Comparison of ENCODE assay signal across 26 cellular contexts in the genomic region with DNA sequence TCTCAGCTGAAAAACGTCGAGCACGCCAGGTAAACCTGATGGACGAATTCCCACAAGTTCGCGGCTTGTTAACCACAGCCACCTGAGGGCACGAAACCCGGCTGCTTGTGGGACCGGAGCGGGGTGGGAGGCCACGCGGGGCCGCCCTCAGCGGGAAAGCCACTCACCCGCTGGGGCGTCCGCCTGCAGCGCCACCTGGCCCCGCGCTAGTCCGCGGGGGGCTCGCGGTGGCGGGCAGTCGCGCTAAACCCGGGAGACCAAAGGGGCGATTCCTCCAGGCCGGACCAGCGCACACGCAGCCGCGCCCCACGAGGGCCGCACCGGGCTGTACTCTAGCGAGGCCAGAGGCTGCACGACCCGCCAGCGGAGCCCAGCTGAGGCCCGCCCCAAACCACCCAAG. TPM values are rescaled to one million over a fixed set of nuclear protein-coding genes. Genes with fewer than 3 reads are reported as not detected.
A peak's percentile ranks its signal among the peaks of the same experiment; 100 is the strongest.
DNase-seq lines count a peak whose midpoint lies in the region; ATAC-seq, FAIRE-seq and TF ChIP-seq lines count a peak whose summit lies in the region.
"Had no signal": no experiment of that assay in that cellular context is flagged by ENCODE, and none has a peak within 500 bp of the region (broad histone marks: within the 10 kb centered on the region; RNA-seq: fewer than 3 reads in every experiment).

No MANE protein-coding gene starts in this region.

- TF ChIP-seq CTCF in right lobe of liver (IDR thresholded peaks at IDR 0.05) (no peak), HepG2 (CRISPR knock-in tag; IDR thresholded peaks at IDR 0.05) (no peak), epithelial cell of esophagus (IDR thresholded peaks at IDR 0.05; ENCODE audit: insufficient read depth, low read depth, low read length, missing control alignments) (no peak), endodermal cell (conservative IDR thresholded peaks at IDR 0.05) (no peak), prostate gland (IDR thresholded peaks at IDR 0.05) (no peak)

- no peak overlapping the region for H3K18ac ChIP-seq in neuronal stem cell (ENCODE audit: low read length)

- peaks cover 12% of the 10 kb centered on the region for H3K9me3 Mint-ChIP-seq in endodermal cell
- H3K9me3 Mint-ChIP-seq: activated naive CD4-positive, alpha-beta T cell treated with anti-CD3 and anti-CD28 coated beads, Interleukin-2, amount 50 U/mL, for 24 hours had no signal

- TF ChIP-seq RAD21 in HepG2 (CRISPR knock-in tag; IDR thresholded peaks at IDR 0.05): no peak

- ATAC-seq in right lobe of liver: peak in 3 of 4 donors; percentile 38 to 49 (median 42)
- no peak; the same call in 2 of the 3 replicates for ATAC-seq in HepG2
- no peak for ATAC-seq in GM18858 (IDR thresholded peaks at IDR 0.05; ENCODE audit: unreplicated experiment)
- ATAC-seq in HG03521 (IDR thresholded peaks at IDR 0.05; ENCODE audit: unreplicated experiment): no peak
- ATAC-seq: Right ventricle myocardium inferior had no signal

- no peak for FAIRE-seq in HepG2 (lab: Jason Lieb, UNC)

- H3K27ac ChIP-seq in right lobe of liver (no peak overlapping the region), HepG2 (ENCODE audit: extremely low read length, insufficient read depth, low read length) (no peak overlapping the region), neuronal stem cell (replicated peaks; ENCODE audit: low read length) (no peak overlapping the region), endodermal cell (ENCODE audit: low read depth, low read length) (no peak overlapping the region), prostate gland (no peak overlapping the region)
- H3K27ac ChIP-seq: ascending aorta, sigmoid colon had no signal

- H4K8ac ChIP-seq in neuronal stem cell (ENCODE audit: low read depth, low read length): no peak overlapping the region

- peak overlapping the region; percentile 58 for H2BK12ac ChIP-seq in neuronal stem cell (ENCODE audit: low read length)

- no peak overlapping the region for H3K9ac ChIP-seq in HepG2 (ENCODE audit: insufficient read depth, low read depth, low read length)
- no peak overlapping the region for H3K9ac ChIP-seq in neuronal stem cell (ENCODE audit: low read depth, low read length, poor library complexity)
- no peak overlapping the region for H3K9ac ChIP-seq in endodermal cell (ENCODE audit: extremely low read depth, low read length, poor library complexity, severe bottlenecking)

- H3K14ac ChIP-seq in neuronal stem cell (ENCODE audit: low read length): no peak overlapping the region

- no peak overlapping the region for H2AK5ac ChIP-seq in neuronal stem cell (ENCODE audit: low read depth, low read length)

- H3K27me3 Mint-ChIP-seq in endodermal cell (ENCODE audit: insufficient read depth): peaks cover 40% of the 10 kb centered on the region

- no peaks in the 10 kb centered on the region for H3K4me1 Mint-ChIP-seq in endodermal cell
- H3K4me1 Mint-ChIP-seq: activated naive CD4-positive, alpha-beta T cell treated with anti-CD3 and anti-CD28 coated beads, Interleukin-2, amount 50 U/mL, for 24 hours had no signal

- no peak overlapping the region for H3K27ac Mint-ChIP-seq in endodermal cell
- H3K27ac Mint-ChIP-seq: activated naive CD4-positive, alpha-beta T cell treated with anti-CD3 and anti-CD28 coated beads, Interleukin-2, amount 50 U/mL, for 24 hours; IgD-negative memory B cell; nephron had no signal

- H3K36me3 Mint-ChIP-seq in endodermal cell (ENCODE audit: low read depth): no peaks in the 10 kb centered on the region
- H3K36me3 Mint-ChIP-seq: activated naive CD4-positive, alpha-beta T cell treated with anti-CD3 and anti-CD28 coated beads, Interleukin-2, amount 50 U/mL, for 24 hours had no signal

- H3K4me3 ChIP-seq in right lobe of liver (peak overlapping the region in 1 of 3 donors; percentile 14), HepG2 (replicated peaks in 1 of 3; ENCODE audit: insufficient read depth in 1 of 3, low read depth in 2 of 3, low read length in 3 of 3) (no peak overlapping the region), epithelial cell of esophagus (ENCODE audit: low read length) (no peak overlapping the region), neuronal stem cell (ENCODE audit: low read length in 2 of 2) (peak overlapping the region in 1 of 2 donors; percentile 54), endodermal cell (ENCODE audit: low read length) (no peak overlapping the region), prostate gland (no peak overlapping the region)
- H3K4me3 ChIP-seq: ascending aorta, sigmoid colon had no signal

- in situ Hi-C loops in HepG2 (cut with HindIII; ENCODE audit: extremely low pct_ligation_motif_present, low pct_unique_long_range_greater_than_20kb): no loop called here

- DNase-seq in right lobe of liver: no peak
- DNase-seq in HepG2 (ENCODE audit: low spot score): no peak
- DNase-seq in epithelial cell of esophagus (ENCODE audit: low read depth): peak; percentile 21
- no peak for DNase-seq in neuronal stem cell (ENCODE audit: low spot score)
- DNase-seq in endodermal cell: no peak
- DNase-seq in prostate gland (ENCODE audit: low spot score): no peak
- DNase-seq: activated CD4-positive, alpha-beta T cell treated with anti-CD3 and anti-CD28 coated beads, Interleukin-2, amount 50 U/mL, for 4 hours; activated CD4-positive, CD25-positive, alpha-beta regulatory T cell; activated CD8-positive, alpha-beta memory T cell treated with anti-CD3 and anti-CD28 coated beads, Interleukin-2, amount 50 U/mL, for 4 hours; BE2C; DND-41; head of caudate nucleus; NCI-H1417; OCI-M1; sigmoid colon; stimulated activated CD8-positive, alpha-beta memory T cell treated with anti-CD3 and anti-CD28 coated beads, Interleukin-4, amount 100 ng/mL, for 48 hours; SW 1271 had no signal

- TF ChIP-seq EP300 in HepG2 (IDR thresholded peaks at IDR 0.05; ENCODE audit: low read depth in 2 of 2, low read length in 2 of 2): no peak
- TF ChIP-seq EP300 in HepG2 (CRISPR knock-in tag; IDR thresholded peaks at IDR 0.05; ENCODE audit: borderline replicate concordance): no peak

- CTCF ChIA-PET in HepG2 (lab: Yijun Ruan, JAX; ENCODE audit: low intra/inter-chr PET ratio, low total read pairs): no interaction called here

- POLR2A ChIA-PET in HepG2 (lab: Yijun Ruan, JAX): no interaction called here

- no peak overlapping the region for H2BK15ac ChIP-seq in neuronal stem cell (ENCODE audit: low read length)

- intact Hi-C loops in right lobe of liver (cut with DNase I) (no loop called here), HepG2 (cut with micrococcal nuclease; ENCODE audit: unreplicated experiment) (loop anchor here (10.0 kb wide), 1 partner anchor 646 kb away; no protein-coding TSS in a partner anchor), prostate gland (cut with DNase I) (no loop called here)

- H2BK5ac ChIP-seq in neuronal stem cell (ENCODE audit: low read length): no peak overlapping the region

- no TSS peak for BruUV-seq in HepG2 (replicated peaks; lab: Mats Ljungman, UMichigan)

- H3K4me2 ChIP-seq in HepG2 (ENCODE audit: low read depth, low read length) (no peak overlapping the region), neuronal stem cell (ENCODE audit: insufficient read depth, low read length, poor library complexity, severe bottlenecking) (peak overlapping the region; percentile 33)

- no peak overlapping the region for H2BK120ac ChIP-seq in neuronal stem cell (ENCODE audit: low read depth, low read length)

- WGBS in right lobe of liver (ENCODE audit: insufficient coverage, low coverage, low lambda C conversion rate, missing lambda C conversion rate): 59% methylated on average over 7 of the region's 42 CpGs
- WGBS in HepG2 (ENCODE audit: low lambda C conversion rate): 28% methylated on average over 36 of the region's 42 CpGs
- no CpG with 5 or more reads among the region's 42 CpGs for whole genome bisulfite sequencing in neuronal stem cell (ENCODE audit: extremely low coverage in 2 of 2, insufficient read length in 2 of 2, insufficient replicate concordance in 1 of 2), 2 donors
- 70 to 81% methylated on average over 25 to 40 of the region's 42 CpGs for WGBS in endodermal cell (ENCODE audit: insufficient coverage in 1 of 2, insufficient read length in 1 of 2), 2 experiments
- 36% methylated on average over 24 of the region's 42 CpGs for WGBS in prostate gland

- no peak overlapping the region for H3K4ac ChIP-seq in neuronal stem cell (ENCODE audit: low read length)

- H3K36me3 ChIP-seq in right lobe of liver: no peaks in the 10 kb centered on the region
- no peaks in the 10 kb centered on the region for H3K36me3 ChIP-seq in HepG2 (replicated peaks in 1 of 2; ENCODE audit: control insufficient read depth in 1 of 2, insufficient read depth in 2 of 2, low read length in 2 of 2)
- no peaks in the 10 kb centered on the region for H3K36me3 ChIP-seq in neuronal stem cell (replicated peaks in 1 of 2; ENCODE audit: control insufficient read depth in 2 of 2, insufficient read depth in 2 of 2, low read length in 2 of 2)
- H3K36me3 ChIP-seq in endodermal cell (ENCODE audit: control insufficient read depth, insufficient read depth, low read length): no peaks in the 10 kb centered on the region
- H3K36me3 ChIP-seq in prostate gland: no peaks in the 10 kb centered on the region
- H3K36me3 ChIP-seq: ascending aorta, BE2C, sigmoid colon had no signal

- H3K79me2 ChIP-seq in HepG2 (ENCODE audit: insufficient read depth, low read length): no peaks in the 10 kb centered on the region

- no peak overlapping the region for H2AFZ ChIP-seq in HepG2 (ENCODE audit: low read length)
- H2AFZ ChIP-seq in neuronal stem cell (ENCODE audit: low read length): no peak overlapping the region

- H3K4me3 Mint-ChIP-seq in endodermal cell: no peak overlapping the region
- H3K4me3 Mint-ChIP-seq: activated naive CD4-positive, alpha-beta T cell treated with anti-CD3 and anti-CD28 coated beads, Interleukin-2, amount 50 U/mL, for 24 hours; IgD-negative memory B cell; nephron had no signal

- TF ChIP-seq POLR2A in right lobe of liver (IDR thresholded peaks at IDR 0.05): no peak
- no peak for TF ChIP-seq POLR2A in HepG2 (IDR thresholded peaks at IDR 0.05; ENCODE audit: insufficient read depth in 1 of 2, low read depth in 2 of 2, low read length in 2 of 2)
- no peak for TF ChIP-seq POLR2A in prostate gland (IDR thresholded peaks at IDR 0.05)

- H3K79me1 ChIP-seq in neuronal stem cell (ENCODE audit: low read depth, low read length): no peaks in the 10 kb centered on the region

- H3K4me1 ChIP-seq in right lobe of liver: peaks cover 0 to 8% (median 4%) of the 10 kb centered on the region in 4 donors
- H3K4me1 ChIP-seq in HepG2 (ENCODE audit: insufficient read depth, low read length): no peaks in the 10 kb centered on the region
- no peaks in the 10 kb centered on the region for H3K4me1 ChIP-seq in neuronal stem cell (ENCODE audit: control insufficient read depth in 2 of 2, insufficient read depth in 1 of 2, low read depth in 1 of 2, low read length in 2 of 2)
- no peaks in the 10 kb centered on the region for H3K4me1 ChIP-seq in endodermal cell (ENCODE audit: control insufficient read depth, insufficient read depth, low read length)
- no peaks in the 10 kb centered on the region for H3K4me1 ChIP-seq in prostate gland (replicated peaks)
- H3K4me1 ChIP-seq: ascending aorta, BE2C, sigmoid colon had no signal

- no peak overlapping the region for H4K91ac ChIP-seq in neuronal stem cell (ENCODE audit: low read depth, low read length, poor library complexity)

- H3K9me3 ChIP-seq in right lobe of liver: no peaks in the 10 kb centered on the region
- H3K9me3 ChIP-seq in HepG2 (ENCODE audit: low read length): no peaks in the 10 kb centered on the region
- H3K9me3 ChIP-seq in neuronal stem cell (replicated peaks in 1 of 2; ENCODE audit: control insufficient read depth in 2 of 2, insufficient read depth in 1 of 2, low read depth in 1 of 2, low read length in 2 of 2): no peaks in the 10 kb centered on the region
- H3K9me3 ChIP-seq in endodermal cell (ENCODE audit: control insufficient read depth, low read length): peaks cover 10% of the 10 kb centered on the region
- no peaks in the 10 kb centered on the region for H3K9me3 ChIP-seq in prostate gland
- H3K9me3 ChIP-seq: ascending aorta, BE2C, sigmoid colon had no signal

- H3K23ac ChIP-seq in neuronal stem cell (ENCODE audit: low read depth, low read length, poor library complexity): no peak overlapping the region

- H4K20me1 ChIP-seq in HepG2 (ENCODE audit: insufficient read depth, low read length): no peaks in the 10 kb centered on the region

- H3K27me3 ChIP-seq in right lobe of liver: no peaks in the 10 kb centered on the region
- peaks cover 0 to 5% of the 10 kb centered on the region in 2 experiments; a peak in 2 of 5 replicates for H3K27me3 ChIP-seq in HepG2 (ENCODE audit: control insufficient read depth in 1 of 2, insufficient read depth in 2 of 2, low read length in 2 of 2)
- H3K27me3 ChIP-seq in neuronal stem cell (ENCODE audit: control insufficient read depth in 3 of 3, insufficient read depth in 3 of 3, low read depth in 1 of 3, low read length in 3 of 3): peaks cover 0 to 6% (median 2%) of the 10 kb centered on the region in 3 experiments
- peaks cover 16% of the 10 kb centered on the region for H3K27me3 ChIP-seq in endodermal cell (ENCODE audit: control insufficient read depth, insufficient read depth, low read length, poor library complexity, severe bottlenecking)
- H3K27me3 ChIP-seq in prostate gland (replicated peaks; ENCODE audit: insufficient read depth): no peaks in the 10 kb centered on the region
- H3K27me3 ChIP-seq: ascending aorta had no signal

RNA-seq across cellular contexts. Expression of gene CFAP161, which starts 15.7 kb away (rescaled TPM):
- total RNA-seq in right lobe of liver: under 1 TPM in 2 of 6 experiments, not detected in 4; 0.25 to 0.42 TPM
- total RNA-seq in HepG2 (2016; rRNA removed; fragmentation: Illumina TruSeq; extraction: Trizol): not detected in 2 replicates
- 0.18 and 0.71 TPM in 2 replicates for total RNA-seq in HepG2 (2016; cell fraction: cytosol; rRNA removed; fragmentation: Illumina TruSeq; extraction: Trizol; ENCODE audit: low read depth)
- not detected in 2 replicates for total RNA-seq in HepG2 (2016; cell fraction: insoluble cytoplasmic fraction; rRNA removed; fragmentation: Illumina TruSeq; extraction: Trizol)
- total RNA-seq in HepG2 (2016; cell fraction: membrane; rRNA removed; fragmentation: Illumina TruSeq; extraction: Trizol): not detected in 2 replicates
- total RNA-seq in HepG2 (2016; cell fraction: nucleus; rRNA removed; fragmentation: Illumina TruSeq; extraction: Trizol): not detected in 2 replicates
- not detected in 2 replicates for polyA plus RNA-seq in HepG2 (2011; rRNA removed)
- 0.04 TPM in 1 of 2 replicates, not detected in the other for polyA plus RNA-seq in HepG2 (2011; cell fraction: cytosol; rRNA removed)
- not detected in 2 replicates for polyA plus RNA-seq in HepG2 (2011; cell fraction: nucleus; rRNA removed)
- not detected in 2 replicates for polyA plus RNA-seq in HepG2 (2012)
- polyA plus RNA-seq in HepG2 (2016; cell fraction: cytosol; fragmentation: Illumina TruSeq; extraction: Trizol; ENCODE audit: low read depth): not detected in 2 replicates
- polyA plus RNA-seq in HepG2 (2016; cell fraction: insoluble cytoplasmic fraction; fragmentation: Illumina TruSeq; extraction: Trizol; ENCODE audit: low read depth): not detected in 2 replicates
- not detected in 2 replicates for polyA plus RNA-seq in HepG2 (2016; cell fraction: membrane; fragmentation: Illumina TruSeq; extraction: Trizol; ENCODE audit: low read depth)
- polyA plus RNA-seq in HepG2 (2016; cell fraction: nucleus; fragmentation: Illumina TruSeq; extraction: Trizol; ENCODE audit: insufficient read depth, low read depth): not detected in 2 replicates
- polyA minus RNA-seq in HepG2 (2011; rRNA and poly(A)+ RNA removed; ENCODE audit: low replicate concordance): 0.65 TPM in 1 of 2 replicates, not detected in the other
- polyA minus RNA-seq in HepG2 (2011; cell fraction: cytosol; rRNA and poly(A)+ RNA removed): not detected in 2 replicates
- polyA minus RNA-seq in HepG2 (2011; cell fraction: nucleus; rRNA and poly(A)+ RNA removed): not detected in 2 replicates
- polyA plus RNA-seq in neuronal stem cell (2013, experiment 1 of 2): not detected
- polyA plus RNA-seq in neuronal stem cell (2013, experiment 2 of 2): not detected
- not detected for total RNA-seq in endodermal cell
- not detected for polyA plus RNA-seq in endodermal cell (2013, experiment 1 of 2)
- polyA plus RNA-seq in endodermal cell (2013, experiment 2 of 2): 0.41 TPM
- total RNA-seq in prostate gland: 1 to 10 TPM in 1 of 2 donors, not detected in 1; 2.9 TPM
- total RNA-seq: ascending aorta, M059J had no signal
- polyA plus RNA-seq: IgD-negative memory B cell, liver, sigmoid colon had no signal

Comparison
In these comparisons a context has a peak if more than half of its experiments do, and no peak if none do; other contexts are left out.
1. ATAC-seq: peak in right lobe of liver (3 of 4); none in HepG2 (single experiment), GM18858 (single experiment) and HG03521 (single experiment).